ENCODE assay signal across 11 cellular contexts in the genomic region with DNA sequence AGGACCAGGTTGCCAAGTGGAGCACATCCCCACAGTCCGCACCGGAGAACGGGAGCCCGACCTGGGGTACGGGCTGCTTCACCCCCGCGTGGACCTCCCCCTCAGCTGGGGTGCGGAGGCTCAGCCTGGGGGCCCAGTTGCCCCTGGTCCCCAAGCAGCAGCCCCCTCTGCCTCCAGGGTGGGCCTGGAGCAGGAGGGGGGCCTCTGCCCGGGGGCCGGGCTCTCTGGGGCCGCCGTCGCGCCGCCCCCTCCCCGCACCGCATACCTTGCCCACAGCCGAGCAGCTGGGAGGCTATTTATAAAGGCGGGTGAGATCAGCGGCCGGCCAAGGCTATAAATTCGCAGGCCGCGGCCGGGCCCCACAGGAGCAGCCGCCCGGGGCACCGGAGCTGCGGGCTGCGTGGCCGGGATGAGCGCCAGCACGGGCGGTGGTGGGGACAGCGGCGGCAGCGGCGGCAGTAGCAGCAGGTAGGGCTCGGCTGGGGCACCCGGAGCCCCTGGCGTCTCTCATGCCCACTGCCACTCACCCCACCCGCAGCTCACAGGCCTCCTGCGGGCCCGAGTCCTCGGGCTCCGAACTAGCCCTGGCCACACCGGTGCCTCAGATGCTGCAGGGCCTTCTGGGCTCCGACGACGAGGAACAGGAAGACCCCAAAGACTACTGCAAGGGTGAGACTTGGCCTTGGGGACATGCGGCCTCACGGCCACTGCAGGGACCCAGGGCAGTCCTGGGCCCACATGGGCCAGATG. TPM values are rescaled to one million over a fixed set of nuclear protein-coding genes. Genes with fewer than 3 reads are reported as not detected.
DNase-seq lines count a peak whose midpoint lies in the region; ATAC-seq, FAIRE-seq and TF ChIP-seq lines count a peak whose summit lies in the region.
"Had no signal": no experiment of that assay in that cellular context is flagged by ENCODE, and none has a peak within 500 bp of the region (broad histone marks: within the 10 kb centered on the region; RNA-seq: fewer than 3 reads in every experiment).

A gene with protein sequence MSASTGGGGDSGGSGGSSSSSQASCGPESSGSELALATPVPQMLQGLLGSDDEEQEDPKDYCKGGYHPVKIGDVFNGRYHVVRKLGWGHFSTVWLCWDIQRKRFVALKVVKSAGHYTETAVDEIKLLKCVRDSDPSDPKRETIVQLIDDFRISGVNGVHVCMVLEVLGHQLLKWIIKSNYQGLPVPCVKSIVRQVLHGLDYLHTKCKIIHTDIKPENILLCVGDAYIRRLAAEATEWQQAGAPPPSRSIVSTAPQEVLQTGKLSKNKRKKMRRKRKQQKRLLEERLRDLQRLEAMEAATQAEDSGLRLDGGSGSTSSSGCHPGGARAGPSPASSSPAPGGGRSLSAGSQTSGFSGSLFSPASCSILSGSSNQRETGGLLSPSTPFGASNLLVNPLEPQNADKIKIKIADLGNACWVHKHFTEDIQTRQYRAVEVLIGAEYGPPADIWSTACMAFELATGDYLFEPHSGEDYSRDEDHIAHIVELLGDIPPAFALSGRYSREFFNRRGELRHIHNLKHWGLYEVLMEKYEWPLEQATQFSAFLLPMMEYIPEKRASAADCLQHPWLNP (plus strand): TSS at position 364 of the 750 bp plus-strand sequence. CDS start 46 bp downstream, at position 410.

- H3K9me3 Mint-ChIP-seq in Calu3 (ENCODE audit: low read depth, unreplicated experiment), result no peaks in the 10 kb centered on the region

- no peaks in the 10 kb centered on the region for H3K4me1 ChIP-seq in pancreas

- no TSS peak for BruUV-seq in Calu3 (replicated peaks; lab: Mats Ljungman, UMichigan)

- CTCF ChIA-PET in Calu3 (lab: Charles Lee), result no interaction called here

- WGBS in pancreas, 2 donors, result 18 to 53% methylated on average over 52 of the region's 52 CpGs

- peaks cover 0 to 7% (median 0%) of the 10 kb centered on the region in 3 donors for H3K36me3 ChIP-seq in pancreas

- intact Hi-C loops in Calu3 (cut with micrococcal nuclease; ENCODE audit: unreplicated experiment) (no loop called here), pancreas (cut with DNase I) (no loop called here)

- peak within 1 kb of the TSS; percentile 87 for H3K27ac Mint-ChIP-seq in Calu3 (ENCODE audit: unreplicated experiment)

- peaks cover 15% of the 10 kb centered on the region for H3K27me3 Mint-ChIP-seq in Calu3 (ENCODE audit: unreplicated experiment)

- H3K4me3 ChIP-seq in pancreas, result no peak within 1 kb of the TSS
- H3K4me3 ChIP-seq: skin epidermis had no signal

- ATAC-seq in pancreas, result peak; percentile 13 to 52 (median 42)
- no peak for ATAC-seq in HG02798 (IDR thresholded peaks at IDR 0.05; ENCODE audit: poor library complexity, unreplicated experiment)
- no peak for ATAC-seq in GM18520 (IDR thresholded peaks at IDR 0.05; ENCODE audit: unreplicated experiment)

- H3K27ac ChIP-seq in pancreas, result no peak within 1 kb of the TSS
- H3K27ac ChIP-seq: VCaP had no signal

- peaks cover 31% of the 10 kb centered on the region for H3K36me3 Mint-ChIP-seq in Calu3 (ENCODE audit: insufficient read depth, unreplicated experiment)

- FAIRE-seq in frontal cortex (lab: Jason Lieb, UNC) (no peak), pancreas (lab: Jason Lieb, UNC) (no peak)
- FAIRE-seq: keratinocyte had no signal

- peaks cover 9% of the 10 kb centered on the region for H3K4me1 Mint-ChIP-seq in Calu3 (ENCODE audit: low read depth, unreplicated experiment)

- no peaks in the 10 kb centered on the region for H3K9me3 ChIP-seq in pancreas

- H3K27me3 ChIP-seq in pancreas, result no peaks in the 10 kb centered on the region

- TF ChIP-seq CTCF in Calu3 (IDR thresholded peaks at IDR 0.05; ENCODE audit: unreplicated experiment) (no peak), pancreas (IDR thresholded peaks at IDR 0.05) (no peak)

- no peak for DNase-seq in Calu3
- peak; percentile 24 for DNase-seq in NCI-H1092 treated with DMSO at 0.1 percent for 48 hours (lab: John Stamatoyannopoulos, UW)
- peak; percentile 48 to 56 for DNase-seq in frontal cortex (ENCODE audit: low spot score in 2 of 2)
- peak in 2 of 6 donors; percentile 43 to 76 for DNase-seq in pancreas
- DNase-seq in mesenteric fat pad (ENCODE audit: low spot score), result no peak
- DNase-seq in anterior cingulate cortex (lab: John Stamatoyannopoulos, UW), result no peak

- H3K4me3 Mint-ChIP-seq in Calu3 (ENCODE audit: low read depth, unreplicated experiment), result no peak within 1 kb of the TSS

RNA-seq across cellular contexts. Expression of the gene that starts here (rescaled TPM):
- total RNA-seq in Calu3 (2022) (0.14 and 0.29 TPM in 2 replicates), frontal cortex (under 0.01 TPM), pancreas (under 1 TPM in 5 of 6 donors, not detected in 1; 0.12 to 0.38 (median 0.20) TPM), mesenteric fat pad (0.74 TPM)
- polyA plus RNA-seq in pancreas, result 1 to 10 TPM; 1.0 to 1.5 TPM

Comparison
In these comparisons a context has a peak if more than half of its experiments do, and no peak if none do; other contexts are left out.
1. Peak in DNase-seq in frontal cortex; RNA of the gene not detected or under 1 TPM.
2. ATAC-seq: peak in pancreas (4 of 4); none in HG02798 (single experiment) and GM18520 (single experiment).